ENCODE assay signal across 9 cellular contexts in the genomic region with DNA sequence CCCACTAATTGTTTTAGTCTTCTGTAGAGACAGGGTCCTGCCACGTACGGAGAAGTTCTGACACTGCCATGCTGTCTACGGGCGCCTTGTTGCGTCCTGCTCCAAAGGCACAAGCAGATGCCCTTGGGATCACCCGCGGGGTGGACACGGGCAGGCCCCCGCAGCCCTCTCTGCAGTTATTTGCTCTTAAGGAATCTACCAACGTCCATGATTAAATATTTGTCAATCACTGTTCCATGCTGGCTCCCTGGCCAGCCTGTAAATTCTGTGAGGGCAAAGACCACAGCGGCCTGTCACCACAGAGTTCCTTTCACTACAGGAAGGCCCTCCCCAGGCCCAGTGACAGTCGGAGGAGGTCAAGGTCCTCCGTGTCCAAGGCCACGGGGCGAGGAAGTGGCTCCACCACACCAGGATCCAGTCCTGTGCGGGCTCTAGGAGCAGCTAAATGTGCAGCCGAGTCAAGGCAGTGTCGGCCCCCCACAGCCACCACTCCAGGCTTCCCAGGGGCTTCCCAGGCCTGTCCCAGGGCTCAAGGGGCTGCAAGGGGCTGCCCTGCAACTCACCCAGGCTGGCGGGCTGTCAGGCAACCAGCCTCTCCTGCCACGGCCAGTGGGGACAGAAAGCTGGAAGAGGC. TPM values are rescaled to one million over a fixed set of nuclear protein-coding genes. Genes with fewer than 3 reads are reported as not detected.
A peak's percentile ranks its signal among the peaks of the same experiment; 100 is the strongest.
DNase-seq lines count a peak whose midpoint lies in the region; ATAC-seq and TF ChIP-seq lines count a peak whose summit lies in the region.
"Had no signal": no experiment of that assay in that cellular context is flagged by ENCODE, and none has a peak within 500 bp of the region (broad histone marks: within the 10 kb centered on the region; RNA-seq: fewer than 3 reads in every experiment).

No MANE protein-coding gene starts in this region.

- CTCF ChIA-PET in MCF 10A (lab: Yijun Ruan, JAX) = no interaction called here

- H3K27me3 Mint-ChIP-seq in stimulated activated naive CD8-positive, alpha-beta T cell treated with anti-CD3 and anti-CD28 coated beads, Interleukin-15, Interleukin-2, amounts not matched to agents 100 ng/mL and 50 ng/mL, for 24 hours = no peaks in the 10 kb centered on the region
- H3K27me3 Mint-ChIP-seq in MCF 10A (ENCODE audit: insufficient read depth, unreplicated experiment) (no peaks in the 10 kb centered on the region), mesothelial cell of epicardium (ENCODE audit: low read depth) (no peaks in the 10 kb centered on the region)

- intact Hi-C loops in MCF 10A (cut with micrococcal nuclease) = loop anchor here (2.0 to 5.0 kb wide), 2 partner anchors 74 to 128 kb away; a partner anchor contains a TSS
- intact Hi-C loops in vagina (cut with DNase I) = loop anchor here (1.0 kb wide), 1 partner anchor 22 kb away; a partner anchor contains a TSS

- ATAC-seq in stimulated activated naive CD8-positive, alpha-beta T cell treated with anti-CD3 and anti-CD28 coated beads, Interleukin-15, Interleukin-2, amounts not matched to agents 100 U/mL and 50 U/mL, for 24 hours = no peak
- no peak for ATAC-seq in HG02798 (IDR thresholded peaks at IDR 0.05; ENCODE audit: poor library complexity, unreplicated experiment)

- POLR2A ChIA-PET in MCF 10A (lab: Yijun Ruan, JAX) = interaction anchor here (0.6 to 3.3 kb wide), 11 partner anchors 16 to 143 kb away, joined by 3 to 33 read pairs (median 5); a partner anchor contains a TSS

- peaks cover 54% of the 10 kb centered on the region for H3K4me1 Mint-ChIP-seq in stimulated activated naive CD8-positive, alpha-beta T cell treated with anti-CD3 and anti-CD28 coated beads, Interleukin-15, Interleukin-2, amounts not matched to agents 100 ng/mL and 50 ng/mL, for 24 hours (ENCODE audit: low read depth)
- H3K4me1 Mint-ChIP-seq in MCF 10A (ENCODE audit: insufficient read depth, unreplicated experiment) = peaks cover 31% of the 10 kb centered on the region
- H3K4me1 Mint-ChIP-seq in mesothelial cell of epicardium = peaks cover 28% of the 10 kb centered on the region

- H3K36me3 Mint-ChIP-seq in stimulated activated naive CD8-positive, alpha-beta T cell treated with anti-CD3 and anti-CD28 coated beads, Interleukin-15, Interleukin-2, amounts not matched to agents 100 ng/mL and 50 ng/mL, for 24 hours (ENCODE audit: low read depth) = peaks cover 26% of the 10 kb centered on the region
- peaks cover 7% of the 10 kb centered on the region for H3K36me3 Mint-ChIP-seq in MCF 10A (ENCODE audit: insufficient read depth, unreplicated experiment)
- no peaks in the 10 kb centered on the region for H3K36me3 Mint-ChIP-seq in mesothelial cell of epicardium

- no peaks in the 10 kb centered on the region for H3K27me3 ChIP-seq in vagina

- no peaks in the 10 kb centered on the region for H3K9me3 ChIP-seq in vagina

- H3K4me3 ChIP-seq in vagina = peak overlapping the region; percentile 66 to 74

- H3K27ac Mint-ChIP-seq in stimulated activated naive CD8-positive, alpha-beta T cell treated with anti-CD3 and anti-CD28 coated beads, Interleukin-15, Interleukin-2, amounts not matched to agents 100 ng/mL and 50 ng/mL, for 24 hours = peak overlapping the region; percentile 95
- peak overlapping the region; percentile 88 for H3K27ac Mint-ChIP-seq in MCF 10A (ENCODE audit: low read depth, unreplicated experiment)
- H3K27ac Mint-ChIP-seq in mesothelial cell of epicardium = peak overlapping the region; percentile 92

- H3K9me3 Mint-ChIP-seq in stimulated activated naive CD8-positive, alpha-beta T cell treated with anti-CD3 and anti-CD28 coated beads, Interleukin-15, Interleukin-2, amounts not matched to agents 100 ng/mL and 50 ng/mL, for 24 hours = no peaks in the 10 kb centered on the region
- no peaks in the 10 kb centered on the region for H3K9me3 Mint-ChIP-seq in MCF 10A (ENCODE audit: unreplicated experiment)
- no peaks in the 10 kb centered on the region for H3K9me3 Mint-ChIP-seq in mesothelial cell of epicardium

- BruUV-seq in MCF 10A (replicated peaks; lab: Mats Ljungman, UMichigan) = no TSS peak

- H3K4me1 ChIP-seq in vagina = peaks cover 72% of the 10 kb centered on the region

- no peaks in the 10 kb centered on the region for H3K36me3 ChIP-seq in vagina

- H3K4me3 Mint-ChIP-seq in stimulated activated naive CD8-positive, alpha-beta T cell treated with anti-CD3 and anti-CD28 coated beads, Interleukin-15, Interleukin-2, amounts not matched to agents 100 ng/mL and 50 ng/mL, for 24 hours = peak overlapping the region; percentile 92
- H3K4me3 Mint-ChIP-seq in MCF 10A (ENCODE audit: unreplicated experiment) (peak overlapping the region; percentile 87), mesothelial cell of epicardium (peak overlapping the region; percentile 76)

- peak overlapping the region; percentile 93 for H3K27ac ChIP-seq in vagina

- DNase-seq in stimulated activated naive CD8-positive, alpha-beta T cell treated with anti-CD3 and anti-CD28 coated beads, Interleukin-15, Interleukin-2, amounts not matched to agents 100 U/mL and 50 U/mL, for 24 hours = no peak
- DNase-seq in MCF 10A (ENCODE audit: unreplicated experiment) = no peak
- no peak for DNase-seq in mesothelial cell of epicardium (ENCODE audit: low spot score in 2 of 2, unreplicated experiment in 2 of 2)
- no peak for DNase-seq in vagina (ENCODE audit: extremely low spot score in 2 of 2)
- no peak for DNase-seq in RPMI8226
- DNase-seq in AG08396 (ENCODE audit: low spot score) = no peak

- TF ChIP-seq CTCF in MCF 10A (IDR thresholded peaks at IDR 0.05; ENCODE audit: unreplicated experiment) = no peak
- TF ChIP-seq CTCF in mesothelial cell of epicardium (IDR thresholded peaks at IDR 0.05; ENCODE audit: unreplicated experiment) = no peak
- TF ChIP-seq CTCF in vagina (IDR thresholded peaks at IDR 0.05) = no peak

- no peak for TF ChIP-seq POLR2A in vagina (IDR thresholded peaks at IDR 0.05)

RNA-seq across cellular contexts. Expression of a gene that starts 2.1 kb away (rescaled TPM):
- total RNA-seq in MCF 10A (2022) (53.9 and 68.0 TPM in 2 replicates), mesothelial cell of epicardium (41.6 to 47.3 TPM (median 47.1 TPM) in 3 replicates), vagina (68.0 TPM)

RNA-seq across cellular contexts. Expression of a gene that starts 15.3 kb away (rescaled TPM):
- 172 and 183 TPM in 2 replicates for total RNA-seq in MCF 10A (2022)
- 64.1 to 65.5 TPM (median 64.6 TPM) in 3 replicates for total RNA-seq in mesothelial cell of epicardium
- 129 TPM for total RNA-seq in vagina

RNA-seq across cellular contexts. Expression of a gene that starts 21.2 kb away (rescaled TPM):
- total RNA-seq in MCF 10A (2022) = not detected in 2 replicates
- 0.25 to 0.38 TPM in 2 of 3 replicates, not detected in the other for total RNA-seq in mesothelial cell of epicardium
- not detected for total RNA-seq in vagina
- total RNA-seq: NCI-H460 had no signal

RNA-seq across cellular contexts. Expression of a gene that starts 27.6 kb away (rescaled TPM):
- 36.9 and 40.9 TPM in 2 replicates for total RNA-seq in MCF 10A (2022)
- 49.5 to 56.4 TPM (median 56.4 TPM) in 3 replicates for total RNA-seq in mesothelial cell of epicardium
- 33.9 TPM for total RNA-seq in vagina

RNA-seq across cellular contexts. Expression of a gene that starts 34.3 kb away (rescaled TPM):
- total RNA-seq in MCF 10A (2022) = not detected in 2 replicates
- total RNA-seq in mesothelial cell of epicardium = not detected in 3 replicates
- not detected for total RNA-seq in vagina
- total RNA-seq: NCI-H460 had no signal
